In genomic region chr9:127448112-127448805, GRCh38 we compare ENCODE assay signal across 11 cellular contexts. TPM values are rescaled to one million over a fixed set of nuclear protein-coding genes. Genes with fewer than 3 reads are reported as not detected.
DNase-seq lines count a peak whose midpoint lies in the region; ATAC-seq, FAIRE-seq and TF ChIP-seq lines count a peak whose summit lies in the region.
"Had no signal": no experiment of that assay in that cellular context is flagged by ENCODE, and none has a peak within 500 bp of the region (broad histone marks: within the 10 kb centered on the region; RNA-seq: fewer than 3 reads in every experiment).

No MANE protein-coding gene starts in this region.

- POLR2A ChIA-PET in activated B cell treated with CpG ODN at 0.5 μM for 24 hours (lab: Charles Lee): interaction anchor here (0.7 to 1.1 kb wide), 6 partner anchors 9 to 392 kb away, joined by 3 to 4 read pairs (median 4); partner anchors contain the start of gene ZNF79

- intact Hi-C loops in activated B cell treated with CpG ODN at 0.5 μM for 24 hours (cut with micrococcal nuclease): no loop called here

- H3K27me3 Mint-ChIP-seq in stimulated activated naive CD8-positive, alpha-beta T cell treated with anti-CD3 and anti-CD28 coated beads, Interleukin-15, Interleukin-2, amounts not matched to agents 100 ng/mL and 50 ng/mL, for 24 hours: no peaks in the 10 kb centered on the region
- H3K27me3 Mint-ChIP-seq in activated B cell treated with CpG ODN at 0.5 μM for 24 hours: no peaks in the 10 kb centered on the region

- CTCF ChIA-PET in activated B cell treated with CpG ODN at 0.5 μM for 24 hours (lab: Charles Lee): no interaction called here

- peak overlapping the region; percentile 88 for H3K4me3 ChIP-seq in fibroblast of villous mesenchyme (ENCODE audit: low read depth, low read length)

- peaks cover 8% of the 10 kb centered on the region for H3K9me3 Mint-ChIP-seq in stimulated activated naive CD8-positive, alpha-beta T cell treated with anti-CD3 and anti-CD28 coated beads, Interleukin-15, Interleukin-2, amounts not matched to agents 100 ng/mL and 50 ng/mL, for 24 hours
- no peaks in the 10 kb centered on the region for H3K9me3 Mint-ChIP-seq in activated B cell treated with CpG ODN at 0.5 μM for 24 hours

- H3K4me3 Mint-ChIP-seq in stimulated activated naive CD8-positive, alpha-beta T cell treated with anti-CD3 and anti-CD28 coated beads, Interleukin-15, Interleukin-2, amounts not matched to agents 100 ng/mL and 50 ng/mL, for 24 hours: peak overlapping the region; percentile 97
- peak overlapping the region; percentile 96 for H3K4me3 Mint-ChIP-seq in activated B cell treated with CpG ODN at 0.5 μM for 24 hours

- ATAC-seq in stimulated activated naive CD8-positive, alpha-beta T cell treated with anti-CD3 and anti-CD28 coated beads, Interleukin-15, Interleukin-2, amounts not matched to agents 100 U/mL and 50 U/mL, for 24 hours: no peak
- no peak for ATAC-seq in activated B cell treated with CpG ODN at 0.5 μM for 24 hours (ENCODE audit: low read depth)
- no peak for ATAC-seq in GM21723 (IDR thresholded peaks at IDR 0.05; ENCODE audit: unreplicated experiment)
- no peak for ATAC-seq in HG02610 (IDR thresholded peaks at IDR 0.05; ENCODE audit: unreplicated experiment)

- FAIRE-seq in RCC 7860 (lab: Jason Lieb, UNC): no peak
- FAIRE-seq: G401.6 had no signal

- H3K4me1 Mint-ChIP-seq in stimulated activated naive CD8-positive, alpha-beta T cell treated with anti-CD3 and anti-CD28 coated beads, Interleukin-15, Interleukin-2, amounts not matched to agents 100 ng/mL and 50 ng/mL, for 24 hours (ENCODE audit: low read depth): peaks cover 54% of the 10 kb centered on the region
- H3K4me1 Mint-ChIP-seq in activated B cell treated with CpG ODN at 0.5 μM for 24 hours: peaks cover 53% of the 10 kb centered on the region

- TF ChIP-seq CTCF in activated B cell treated with CpG ODN at 0.5 μM for 24 hours (IDR thresholded peaks at IDR 0.05): no peak
- no peak for TF ChIP-seq CTCF in fibroblast of villous mesenchyme (IDR thresholded peaks at IDR 0.05; ENCODE audit: insufficient read depth, low read depth, low read length)

- peak overlapping the region; percentile 99 for H3K27ac Mint-ChIP-seq in stimulated activated naive CD8-positive, alpha-beta T cell treated with anti-CD3 and anti-CD28 coated beads, Interleukin-15, Interleukin-2, amounts not matched to agents 100 ng/mL and 50 ng/mL, for 24 hours
- H3K27ac Mint-ChIP-seq in activated B cell treated with CpG ODN at 0.5 μM for 24 hours: peak overlapping the region; percentile 96

- DNase-seq in stimulated activated naive CD8-positive, alpha-beta T cell treated with anti-CD3 and anti-CD28 coated beads, Interleukin-15, Interleukin-2, amounts not matched to agents 100 U/mL and 50 U/mL, for 24 hours: no peak
- DNase-seq in activated B cell treated with CpG ODN at 0.5 μM for 24 hours (no peak), fibroblast of villous mesenchyme (ENCODE audit: low read depth) (peak; percentile 20), COR-L47 (lab: John Stamatoyannopoulos, UW) (no peak), RCC 7860 (ENCODE audit: low spot score) (no peak)
- DNase-seq: activated gamma-delta T cell, NCI-H446 had no signal

- H3K36me3 Mint-ChIP-seq in stimulated activated naive CD8-positive, alpha-beta T cell treated with anti-CD3 and anti-CD28 coated beads, Interleukin-15, Interleukin-2, amounts not matched to agents 100 ng/mL and 50 ng/mL, for 24 hours (ENCODE audit: low read depth): peaks cover 80% of the 10 kb centered on the region
- H3K36me3 Mint-ChIP-seq in activated B cell treated with CpG ODN at 0.5 μM for 24 hours (ENCODE audit: low read depth): peaks cover 79% of the 10 kb centered on the region

RNA-seq across cellular contexts. Expression of gene RPL12, which starts 2.9 kb away (rescaled TPM):
- 2,278 and 2,307 TPM in 2 replicates for total RNA-seq in activated B cell treated with CpG ODN at 0.5 μM for 24 hours
- total RNA-seq in fibroblast of villous mesenchyme: 798 and 844 TPM in 2 replicates

RNA-seq across cellular contexts. Expression of gene LRSAM1, which starts 3.1 kb away (rescaled TPM):
- total RNA-seq in activated B cell treated with CpG ODN at 0.5 μM for 24 hours: 19.4 and 23.9 TPM in 2 replicates
- total RNA-seq in fibroblast of villous mesenchyme: 12.5 and 20.0 TPM in 2 replicates

RNA-seq across cellular contexts. Expression of gene ZNF79, which starts 24.1 kb away (rescaled TPM):
- total RNA-seq in activated B cell treated with CpG ODN at 0.5 μM for 24 hours (13.5 and 14.0 TPM in 2 replicates), fibroblast of villous mesenchyme (10.6 and 12.5 TPM in 2 replicates)

RNA-seq across cellular contexts. Expression of gene SLC2A8, which starts 51.3 kb away (rescaled TPM):
- total RNA-seq in activated B cell treated with CpG ODN at 0.5 μM for 24 hours: 13.4 and 17.1 TPM in 2 replicates
- 8.2 and 9.3 TPM in 2 replicates for total RNA-seq in fibroblast of villous mesenchyme
